Comparison of ENCODE assay signal across 9 cellular contexts in genomic region chr9:132651259-132651658, GRCh38. TPM values are rescaled to one million over a fixed set of nuclear protein-coding genes. Genes with fewer than 3 reads are reported as not detected.
DNase-seq lines count a peak whose midpoint lies in the region; ATAC-seq and TF ChIP-seq lines count a peak whose summit lies in the region.
"Had no signal": no experiment of that assay in that cellular context is flagged by ENCODE, and none has a peak within 500 bp of the region (broad histone marks: within the 10 kb centered on the region; RNA-seq: fewer than 3 reads in every experiment).

No MANE protein-coding gene starts in this region.

- no peak overlapping the region for H3K4me2 ChIP-seq in IMR-90 (ENCODE audit: low read depth, low read length)

- H4K5ac ChIP-seq in IMR-90 (ENCODE audit: low read depth, low read length), result no peak overlapping the region

- no peak overlapping the region for H2BK20ac ChIP-seq in IMR-90 (ENCODE audit: low read depth, low read length)

- H3K9me3 Mint-ChIP-seq in mesothelial cell of epicardium, result no peaks in the 10 kb centered on the region
- H3K9me3 Mint-ChIP-seq in stimulated activated naive CD8-positive, alpha-beta T cell treated with anti-CD3 and anti-CD28 coated beads, Interleukin-15, amount 100 ng/mL, for 72 hours, result no peaks in the 10 kb centered on the region

- no TSS peak for BruUV-seq in IMR-90 (replicated peaks; lab: Mats Ljungman, UMichigan)

- no peak overlapping the region for H2AFZ ChIP-seq in IMR-90 (replicated peaks; ENCODE audit: low read length, poor library complexity)

- no peaks in the 10 kb centered on the region for H3K9me3 ChIP-seq in IMR-90 (ENCODE audit: control insufficient read depth, insufficient read depth, low read length)

- H3K79me1 ChIP-seq in IMR-90 (ENCODE audit: low read depth in 1 of 2, low read length in 2 of 2), result peaks cover under 1 to 9% of the 10 kb centered on the region in 2 experiments; a peak in 3 of 4 replicates

- DNase-seq in D341Med (ENCODE audit: low spot score) (peak; percentile 43), IMR-90 (peak; percentile 98), amniotic epithelial cell (ENCODE audit: low read depth) (peak; percentile 98), mesothelial cell of epicardium (ENCODE audit: low spot score in 2 of 2, unreplicated experiment in 2 of 2) (no peak), putamen (ENCODE audit: low spot score) (no peak)
- DNase-seq in stimulated activated naive CD8-positive, alpha-beta T cell treated with anti-CD3 and anti-CD28 coated beads, Interleukin-15, Interleukin-2, amounts not matched to agents 100 U/mL and 50 U/mL, for 24 hours, result no peak
- DNase-seq in activated T-cell treated with anti-CD3 and anti-CD28 coated beads, Interleukin-2, amount 50 U/mL, for 48 hours, result no peak
- DNase-seq in stimulated activated naive CD8-positive, alpha-beta T cell treated with anti-CD3 and anti-CD28 coated beads, Interleukin-15, amount 100 ng/mL, for 72 hours, result no peak

- H2AK9ac ChIP-seq in IMR-90 (replicated peaks; ENCODE audit: low read depth, low read length, poor library complexity), result no peak overlapping the region

- peaks cover 22% of the 10 kb centered on the region for H3K36me3 ChIP-seq in IMR-90 (ENCODE audit: control insufficient read depth, insufficient read depth, low read length)

- peaks cover 12% of the 10 kb centered on the region for H3K9me1 ChIP-seq in IMR-90 (ENCODE audit: insufficient read depth, low read length)

- peaks cover 10% of the 10 kb centered on the region for H3K4me1 ChIP-seq in IMR-90 (ENCODE audit: control insufficient read depth, insufficient read depth, low read length)

- POLR2A ChIA-PET in IMR-90 (lab: Charles Lee; ENCODE audit: unreplicated experiment), result interaction anchor here (0.7 kb wide), 1 partner anchor 19 kb away, joined by 3 read pairs; the partner anchor contains the start of gene GTF3C4

- CTCF ChIA-PET in IMR-90 (lab: Yijun Ruan, JAX), result interaction anchor here (0.6 to 1.1 kb wide), 4 partner anchors 34 to 333 kb away, joined by 3 to 5 read pairs (median 3); no protein-coding TSS in a partner anchor

- no peak overlapping the region for H4K91ac ChIP-seq in IMR-90 (ENCODE audit: insufficient read depth, low read depth, low read length)

- intact Hi-C loops in IMR-90 (cut with micrococcal nuclease), result loop anchor here (1.0 to 10.0 kb wide), 3 partner anchors 144 to 236 kb away; partner anchors contain the start of gene CFAP77

- no peaks in the 10 kb centered on the region for H3K27me3 Mint-ChIP-seq in mesothelial cell of epicardium (ENCODE audit: low read depth)
- no peaks in the 10 kb centered on the region for H3K27me3 Mint-ChIP-seq in stimulated activated naive CD8-positive, alpha-beta T cell treated with anti-CD3 and anti-CD28 coated beads, Interleukin-15, amount 100 ng/mL, for 72 hours

- H4K20me1 ChIP-seq in IMR-90 (ENCODE audit: insufficient read depth, low read length), result peaks cover 8% of the 10 kb centered on the region; the same call in 1 of the 2 replicates

- no peak overlapping the region for H3K27ac Mint-ChIP-seq in mesothelial cell of epicardium
- H3K27ac Mint-ChIP-seq in stimulated activated naive CD8-positive, alpha-beta T cell treated with anti-CD3 and anti-CD28 coated beads, Interleukin-15, amount 100 ng/mL, for 72 hours, result no peak overlapping the region

- peak; percentile 73 for TF ChIP-seq CTCF in IMR-90 (conservative IDR thresholded peaks at IDR 0.05; ENCODE audit: low read depth, low read length)
- TF ChIP-seq CTCF in mesothelial cell of epicardium (IDR thresholded peaks at IDR 0.05; ENCODE audit: unreplicated experiment), result peak; percentile 30

- WGBS in IMR-90 (ENCODE audit: extremely low coverage in 2 of 2, insufficient read length in 1 of 2), 2 experiments, result no CpG with 5 or more reads among the region's 6 CpGs

- H2BK15ac ChIP-seq in IMR-90 (ENCODE audit: low read depth, low read length), result no peak overlapping the region

- no peak overlapping the region for H2BK120ac ChIP-seq in IMR-90 (ENCODE audit: low read depth, low read length)

- H3K4me3 Mint-ChIP-seq in mesothelial cell of epicardium, result no peak overlapping the region
- no peak overlapping the region for H3K4me3 Mint-ChIP-seq in stimulated activated naive CD8-positive, alpha-beta T cell treated with anti-CD3 and anti-CD28 coated beads, Interleukin-15, amount 100 ng/mL, for 72 hours

- no peak overlapping the region for H3K9ac ChIP-seq in IMR-90 (ENCODE audit: low read depth, low read length)

- dilution Hi-C loops in IMR-90 (cut with HindIII; ENCODE audit: low sequenced_read_pairs, unreplicated experiment), result no loop called here

- H3K4me3 ChIP-seq in IMR-90 (ENCODE audit: insufficient read depth, low read depth, low read length), result no peak overlapping the region

- no peak overlapping the region for H4K8ac ChIP-seq in IMR-90 (ENCODE audit: low read depth in 2 of 2, low read length in 2 of 2)

- in situ Hi-C loops in IMR-90 (cut with MboI; ENCODE audit: low sequenced_read_pairs), result no loop called here

- ATAC-seq in IMR-90 (ENCODE audit: low read depth), result peak; percentile 63
- no peak for ATAC-seq in stimulated activated naive CD8-positive, alpha-beta T cell treated with anti-CD3 and anti-CD28 coated beads, Interleukin-15, Interleukin-2, amounts not matched to agents 100 U/mL and 50 U/mL, for 24 hours
- no peak for ATAC-seq in stimulated activated naive CD8-positive, alpha-beta T cell treated with anti-CD3 and anti-CD28 coated beads, Interleukin-15, amount 100 ng/mL, for 72 hours

- H2BK5ac ChIP-seq in IMR-90 (ENCODE audit: low read depth, low read length, poor library complexity, severe bottlenecking), result no peak overlapping the region

- H2AK5ac ChIP-seq in IMR-90 (ENCODE audit: low read depth, low read length), result no peak overlapping the region

- TF ChIP-seq POLR2A in IMR-90 (IDR thresholded peaks at IDR 0.05; ENCODE audit: low read depth, low read length), result no peak

- H3K4ac ChIP-seq in IMR-90 (ENCODE audit: low read depth, low read length), result no peak overlapping the region

- H3K14ac ChIP-seq in IMR-90 (replicated peaks; ENCODE audit: low read depth, low read length), result no peak overlapping the region

- H3K56ac ChIP-seq in IMR-90 (ENCODE audit: extremely low read depth, insufficient read depth, low read length), result no peak overlapping the region

- peaks cover 5% of the 10 kb centered on the region for H3K4me1 Mint-ChIP-seq in mesothelial cell of epicardium
- peaks cover 6% of the 10 kb centered on the region for H3K4me1 Mint-ChIP-seq in stimulated activated naive CD8-positive, alpha-beta T cell treated with anti-CD3 and anti-CD28 coated beads, Interleukin-15, amount 100 ng/mL, for 72 hours

- H3K36me3 Mint-ChIP-seq in mesothelial cell of epicardium, result peaks cover 25% of the 10 kb centered on the region

- no peaks in the 10 kb centered on the region for H3K27me3 ChIP-seq in IMR-90 (ENCODE audit: control insufficient read depth, insufficient read depth, low read length)

- no peak overlapping the region for H3K23ac ChIP-seq in IMR-90 (ENCODE audit: low read depth, low read length)

- TF ChIP-seq RAD21 in IMR-90 (IDR thresholded peaks at IDR 0.05; ENCODE audit: low read length), result peak; percentile 64

- H3K27ac ChIP-seq in IMR-90 (ENCODE audit: insufficient read depth, low read length), result no peak overlapping the region
- H3K27ac ChIP-seq: epithelial cell of prostate had no signal

- H3K18ac ChIP-seq in IMR-90 (ENCODE audit: low read depth, low read length), result no peak overlapping the region

TF ChIP-seq in IMR-90, 13 proteins besides CTCF, POLR2A, EP300 and RAD21:
- TF ChIP-seq SMC3 (IDR thresholded peaks at IDR 0.05; ENCODE audit: low read depth, low read length) (peak; percentile 78), CEBPB (IDR thresholded peaks at IDR 0.05; ENCODE audit: low read depth, low read length) (peak; percentile 99), NFE2L2 (IDR thresholded peaks at IDR 0.05; ENCODE audit: low read depth, low read length) (no peak), BHLHE40 (IDR thresholded peaks at IDR 0.05; ENCODE audit: low read depth, low read length) (peak; percentile 35; the same call in 1 of the 2 replicates), RCOR1 (IDR thresholded peaks at IDR 0.05; ENCODE audit: insufficient replicate concordance, low read length) (no peak), FOS (IDR thresholded peaks at IDR 0.05; ENCODE audit: low read depth, low read length) (peak; percentile 44; the same call in 1 of the 2 replicates)

RNA-seq across cellular contexts. Expression of gene DDX31, which starts 18.5 kb away (rescaled TPM):
- 12.5 and 14.0 TPM in 2 replicates for total RNA-seq in IMR-90 (2012; rRNA removed)
- polyA plus RNA-seq in IMR-90 (2012; rRNA removed), result 9.5 and 10.7 TPM in 2 replicates
- polyA plus RNA-seq in IMR-90 (2012; cell fraction: cytosol; rRNA removed), result 3.5 and 5.1 TPM in 2 replicates
- polyA plus RNA-seq in IMR-90 (2012; cell fraction: nucleus; rRNA removed; ENCODE audit: low replicate concordance), result 9.5 and 21.4 TPM in 2 replicates
- total RNA-seq in mesothelial cell of epicardium, result 21.1 to 23.1 TPM (median 22.9 TPM) in 3 replicates

RNA-seq across cellular contexts. Expression of gene GTF3C4, which starts 19.0 kb away (rescaled TPM):
- total RNA-seq in IMR-90 (2012; rRNA removed) (16.5 and 18.1 TPM in 2 replicates), mesothelial cell of epicardium (26.6 to 27.9 TPM (median 27.0 TPM) in 3 replicates)
- 3.8 and 4.7 TPM in 2 replicates for polyA plus RNA-seq in IMR-90 (2012; rRNA removed)
- polyA plus RNA-seq in IMR-90 (2012; cell fraction: cytosol; rRNA removed), result 1.5 and 1.7 TPM in 2 replicates
- 0.98 and 3.3 TPM in 2 replicates for polyA plus RNA-seq in IMR-90 (2012; cell fraction: nucleus; rRNA removed; ENCODE audit: low replicate concordance)

Comparison
In these comparisons a context has a peak if more than half of its experiments do, and no peak if none do; other contexts are left out.
1. DNase-seq: peak in D341Med (single experiment), IMR-90 (single experiment) and amniotic epithelial cell (single experiment); none in mesothelial cell of epicardium (0 of 2), stimulated activated naive CD8-positive, alpha-beta T cell treated with anti-CD3 and anti-CD28 coated beads, Interleukin-15, Interleukin-2, amounts not matched to agents 100 U/mL and 50 U/mL, for 24 hours (single experiment), putamen (single experiment), activated T-cell treated with anti-CD3 and anti-CD28 coated beads, Interleukin-2, amount 50 U/mL, for 48 hours (0 of 2) and stimulated activated naive CD8-positive, alpha-beta T cell treated with anti-CD3 and anti-CD28 coated beads, Interleukin-15, amount 100 ng/mL, for 72 hours (0 of 2).